In genomic region chr3:122668930-122669730, GRCh38 we compare ENCODE assay signal across 9 cellular contexts. TPM values are rescaled to one million over a fixed set of nuclear protein-coding genes. Genes with fewer than 3 reads are reported as not detected.
A peak's percentile ranks its signal among the peaks of the same experiment; 100 is the strongest.
DNase-seq lines count a peak whose midpoint lies in the region; ATAC-seq, FAIRE-seq and TF ChIP-seq lines count a peak whose summit lies in the region.
"Had no signal": no experiment of that assay in that cellular context is flagged by ENCODE, and none has a peak within 500 bp of the region (broad histone marks: within the 10 kb centered on the region; RNA-seq: fewer than 3 reads in every experiment).

No MANE protein-coding gene starts in this region.

- no peak overlapping the region for H3K4me2 ChIP-seq in IMR-90 (ENCODE audit: low read depth, low read length)
- H3K4me2 ChIP-seq in GM12878 (ENCODE audit: control insufficient read depth, insufficient read depth), result peak overlapping the region; percentile 41; the same call in 1 of the 2 replicates

- no peaks in the 10 kb centered on the region for H3K36me3 ChIP-seq in IMR-90 (ENCODE audit: control insufficient read depth, insufficient read depth, low read length)
- H3K36me3 ChIP-seq in GM12878 (ENCODE audit: control insufficient read depth in 2 of 2, insufficient read depth in 2 of 2, low read length in 1 of 2), result no peaks in the 10 kb centered on the region

- H4K8ac ChIP-seq in IMR-90 (ENCODE audit: low read depth in 2 of 2, low read length in 2 of 2), result peak overlapping the region in 1 of 2 experiments; percentile 17; a peak in 1 of 4 replicates

- no peak overlapping the region for H3K56ac ChIP-seq in IMR-90 (ENCODE audit: extremely low read depth, insufficient read depth, low read length)

- H3K27ac ChIP-seq in IMR-90 (ENCODE audit: insufficient read depth, low read length) (no peak overlapping the region), GM12878 (ENCODE audit: control insufficient read depth, insufficient read depth) (peak overlapping the region; percentile 41; the same call in 1 of the 2 replicates)

- H3K9ac ChIP-seq in IMR-90 (ENCODE audit: low read depth, low read length), result no peak overlapping the region
- H3K9ac ChIP-seq in GM12878 (ENCODE audit: control insufficient read depth, insufficient read depth, low read length), result no peak overlapping the region

- TF ChIP-seq RAD21 in IMR-90 (IDR thresholded peaks at IDR 0.05; ENCODE audit: low read length), result no peak
- TF ChIP-seq RAD21 in GM12878 (IDR thresholded peaks at IDR 0.05; ENCODE audit: insufficient read depth, low read depth, low read length), result no peak

- ATAC-seq in IMR-90 (ENCODE audit: low read depth) (peak; percentile 90), GM12878 (peak; percentile 97), Right ventricle myocardium inferior (no peak)
- ATAC-seq: T-cell had no signal

- in situ Hi-C loops in IMR-90 (cut with MboI; ENCODE audit: low sequenced_read_pairs), result no loop called here
- in situ Hi-C loops in GM12878 (cut with MboI), result no loop called here

- POLR2A ChIA-PET in IMR-90 (lab: Charles Lee; ENCODE audit: unreplicated experiment) (no interaction called here), GM12878 (lab: Charles Lee) (interaction anchor here (0.9 to 2.1 kb wide), 5 partner anchors 10 to 52 kb away, joined by 3 to 11 read pairs (median 5); partner anchors contain the start of gene PARP14)

- H3K79me2 ChIP-seq in GM12878 (ENCODE audit: control insufficient read depth, insufficient read depth, low read length), result no peaks in the 10 kb centered on the region

- no peak overlapping the region for H2AK9ac ChIP-seq in IMR-90 (replicated peaks; ENCODE audit: low read depth, low read length, poor library complexity)

- TF ChIP-seq CTCF in IMR-90 (conservative IDR thresholded peaks at IDR 0.05; ENCODE audit: low read depth, low read length), result no peak
- TF ChIP-seq CTCF in GM12878 (IDR thresholded peaks at IDR 0.05 in 2 of 3, conservative IDR thresholded peaks at IDR 0.05 in 1 of 3; ENCODE audit: control insufficient read depth in 2 of 3, extremely low read depth in 1 of 3, insufficient read depth in 1 of 3, low read depth in 3 of 3, low read length in 3 of 3), result no peak
- TF ChIP-seq CTCF in progenitor cell of endocrine pancreas (IDR thresholded peaks at IDR 0.05; ENCODE audit: unreplicated experiment), result no peak

- H3K9me1 ChIP-seq in IMR-90 (ENCODE audit: insufficient read depth, low read length), result 0 out of 2 replicates have a peak, but pooled peaks cover 4% of the 10 kb centered on the region

- no peak overlapping the region for H2BK20ac ChIP-seq in IMR-90 (ENCODE audit: low read depth, low read length)

- no peak overlapping the region for H2BK5ac ChIP-seq in IMR-90 (ENCODE audit: low read depth, low read length, poor library complexity, severe bottlenecking)

- WGBS in IMR-90 (ENCODE audit: extremely low coverage in 2 of 2, insufficient read length in 1 of 2), 2 experiments, result 95% methylated on average over 2 of the region's 8 CpGs; no CpG with 5 or more reads in 1 of the 2 experiments
- WGBS in GM12878 (ENCODE audit: insufficient coverage, insufficient replicate concordance, low lambda C conversion rate, missing lambda C conversion rate), result 77% methylated on average over 8 of the region's 8 CpGs

- H3K79me1 ChIP-seq in IMR-90 (ENCODE audit: low read depth in 1 of 2, low read length in 2 of 2), result no peaks in the 10 kb centered on the region

- intact Hi-C loops in IMR-90 (cut with micrococcal nuclease) (no loop called here), GM12878 (cut with micrococcal nuclease; ENCODE audit: unreplicated experiment) (no loop called here), Right ventricle myocardium inferior (cut with DNase I) (no loop called here)

- H3K36me3 Mint-ChIP-seq in progenitor cell of endocrine pancreas (ENCODE audit: insufficient read depth), result no peaks in the 10 kb centered on the region
- H3K36me3 Mint-ChIP-seq: T-cell had no signal

- no peaks in the 10 kb centered on the region for H3K4me1 Mint-ChIP-seq in progenitor cell of endocrine pancreas (ENCODE audit: low read depth)

- H3K4ac ChIP-seq in IMR-90 (ENCODE audit: low read depth, low read length), result 0 out of 2 replicates have a peak overlapping the region, but pooled peaks have one; percentile 18

- H2BK120ac ChIP-seq in IMR-90 (ENCODE audit: low read depth, low read length), result 0 out of 2 replicates have a peak overlapping the region, but pooled peaks have one; percentile 23

- no peak overlapping the region for H3K27ac Mint-ChIP-seq in progenitor cell of endocrine pancreas
- H3K27ac Mint-ChIP-seq: T-cell had no signal

- CTCF ChIA-PET in IMR-90 (lab: Yijun Ruan, JAX), result interaction anchor here (0.6 to 2.1 kb wide), 2 partner anchors 10 to 51 kb away, joined by 3 to 8 read pairs; no protein-coding TSS in a partner anchor
- CTCF ChIA-PET in GM12878 (lab: Yijun Ruan, JAX), result interaction anchor here (0.6 to 1.7 kb wide), 8 partner anchors 8 to 1129 kb away, joined by 3 to 11 read pairs (median 4); no protein-coding TSS in a partner anchor

- no peak for TF ChIP-seq POLR2A in IMR-90 (IDR thresholded peaks at IDR 0.05; ENCODE audit: low read depth, low read length)
- no peak for TF ChIP-seq POLR2A in GM12878 (IDR thresholded peaks at IDR 0.05; ENCODE audit: low read depth, low read length)

- no peak overlapping the region for H3K4me3 Mint-ChIP-seq in progenitor cell of endocrine pancreas (ENCODE audit: low read depth)
- H3K4me3 Mint-ChIP-seq: T-cell had no signal

- no peak overlapping the region for H2AK5ac ChIP-seq in IMR-90 (ENCODE audit: low read depth, low read length)

- no peak overlapping the region for H2BK15ac ChIP-seq in IMR-90 (ENCODE audit: low read depth, low read length)

- H4K5ac ChIP-seq in IMR-90 (ENCODE audit: low read depth, low read length), result no peak overlapping the region

- no peak for TF ChIP-seq EP300 in GM12878 (IDR thresholded peaks at IDR 0.05; ENCODE audit: borderline replicate concordance in 1 of 2, control insufficient read depth in 1 of 2, low read depth in 2 of 2, low read length in 2 of 2)

- peaks cover 2% of the 10 kb centered on the region; the same call in 1 of the 2 replicates for H3K4me1 ChIP-seq in IMR-90 (ENCODE audit: control insufficient read depth, insufficient read depth, low read length)
- H3K4me1 ChIP-seq in GM12878 (ENCODE audit: control insufficient read depth, insufficient read depth, low read length), result peaks cover 12% of the 10 kb centered on the region

- dilution Hi-C loops in IMR-90 (cut with HindIII; ENCODE audit: low sequenced_read_pairs, unreplicated experiment), result no loop called here

- H3K4me3 ChIP-seq in IMR-90 (ENCODE audit: insufficient read depth, low read depth, low read length), result no peak overlapping the region
- no peak overlapping the region for H3K4me3 ChIP-seq in GM12878

- H3K9me3 Mint-ChIP-seq in progenitor cell of endocrine pancreas (ENCODE audit: low read depth), result peaks cover 3% of the 10 kb centered on the region
- H3K9me3 Mint-ChIP-seq: T-cell had no signal

- H3K27me3 Mint-ChIP-seq in progenitor cell of endocrine pancreas, result no peaks in the 10 kb centered on the region
- H3K27me3 Mint-ChIP-seq: T-cell had no signal

- no peak overlapping the region for H3K23ac ChIP-seq in IMR-90 (ENCODE audit: low read depth, low read length)

- H3K14ac ChIP-seq in IMR-90 (replicated peaks; ENCODE audit: low read depth, low read length), result 0 out of 2 replicates have a peak overlapping the region, but pooled peaks have one; percentile 59

- RAD21 ChIA-PET in GM12878 (lab: Charles Lee; ENCODE audit: unreplicated experiment), result interaction anchor here (0.6 to 2.4 kb wide), 8 partner anchors 10 to 107 kb away, joined by 3 to 15 read pairs (median 4); no protein-coding TSS in a partner anchor

- H2AFZ ChIP-seq in IMR-90 (replicated peaks; ENCODE audit: low read length, poor library complexity) (peak overlapping the region; percentile 76), GM12878 (ENCODE audit: control insufficient read depth, low read depth, low read length) (peak overlapping the region; percentile 47)

- DNase-seq in stimulated activated naive CD4-positive, alpha-beta T cell treated with Interleukin-2 at 50 U/mL for 16 hours (lab: John Stamatoyannopoulos, UW), result peak; percentile 39
- no peak for DNase-seq in stimulated activated naive CD4-positive, alpha-beta T cell (lab: John Stamatoyannopoulos, UW)
- peak; percentile 84 for DNase-seq in IMR-90
- no peak for DNase-seq in GM12878 (ENCODE audit: low read depth, low spot score)
- DNase-seq in urothelium cell line (ENCODE audit: low spot score), result peak; percentile 70
- no peak for DNase-seq in midbrain (lab: John Stamatoyannopoulos, UW)
- no peak for DNase-seq in progenitor cell of endocrine pancreas (ENCODE audit: low spot score, unreplicated experiment)
- no peak for DNase-seq in Right ventricle myocardium inferior (ENCODE audit: missing footprints)
- DNase-seq: T-cell had no signal

- H3K18ac ChIP-seq in IMR-90 (ENCODE audit: low read depth, low read length), result no peak overlapping the region

- BruUV-seq in IMR-90 (replicated peaks; lab: Mats Ljungman, UMichigan), result no TSS peak
- no TSS peak for BruUV-seq in GM12878 (replicated peaks; lab: Mats Ljungman, UMichigan)

- H3K9me3 ChIP-seq in IMR-90 (ENCODE audit: control insufficient read depth, insufficient read depth, low read length), result no peaks in the 10 kb centered on the region
- H3K9me3 ChIP-seq in GM12878 (replicated peaks; ENCODE audit: control insufficient read depth, insufficient read depth, low read length), result no peaks in the 10 kb centered on the region; the same call in 2 of the 3 replicates

- no peak overlapping the region for H4K91ac ChIP-seq in IMR-90 (ENCODE audit: insufficient read depth, low read depth, low read length)

- peak; percentile 44 for FAIRE-seq in GM12878 (lab: Jason Lieb, UNC)
- FAIRE-seq in urothelium cell line (lab: Jason Lieb, UNC), result peak; percentile 50

- H4K20me1 ChIP-seq in IMR-90 (ENCODE audit: insufficient read depth, low read length) (no peaks in the 10 kb centered on the region), GM12878 (ENCODE audit: control insufficient read depth, insufficient read depth) (no peaks in the 10 kb centered on the region)

- H3K27me3 ChIP-seq in IMR-90 (ENCODE audit: control insufficient read depth, insufficient read depth, low read length) (no peaks in the 10 kb centered on the region), GM12878 (replicated peaks in 1 of 2; ENCODE audit: control insufficient read depth in 2 of 2, insufficient read depth in 2 of 2, low read length in 1 of 2) (no peaks in the 10 kb centered on the region)

- SMC1A ChIA-PET in GM12878 (lab: Charles Lee; ENCODE audit: uncharacterized antibody, unreplicated experiment), result interaction anchor here (0.6 to 1.9 kb wide), 14 partner anchors 9 to 285 kb away, joined by 3 to 13 read pairs (median 4); partner anchors contain the start of gene FAM162A

RNA-seq across cellular contexts. Expression of gene PARP14, which starts 11.5 kb away (rescaled TPM):
- total RNA-seq in IMR-90 (2012; rRNA removed) (23.1 and 28.6 TPM in 2 replicates), GM12878 (2014; rRNA removed) (111 and 132 TPM in 2 replicates), GM12878 (2014; rRNA removed; fragmentation: Illumina TruSeq; extraction: Trizol) (140 and 143 TPM in 2 replicates), GM12878 (2021) (87.0 and 95.5 TPM in 2 replicates), progenitor cell of endocrine pancreas (20.0 and 21.4 TPM in 2 replicates), Right ventricle myocardium inferior (12.0 TPM)
- polyA plus RNA-seq in IMR-90 (2012; rRNA removed) (6.9 and 9.3 TPM in 2 replicates), GM12878 (2011; rRNA removed) (189 and 253 TPM in 2 replicates), GM12878 (2014; fragmentation: Illumina TruSeq; extraction: Trizol) (92.0 and 115 TPM in 2 replicates), GM12878 (2014; fragmentation: Nextera tagmentation; extraction: Ambion mirVana) (10 to 100 TPM; 21.6 to 57.0 TPM), GM12878 (2014; rRNA removed) (76.3 and 93.3 TPM in 2 replicates), GM12878 (2016; fragmentation: Nextera tagmentation; extraction: Ambion mirVana) (10 to 100 TPM; 39.8 to 44.3 TPM)
- polyA plus RNA-seq in IMR-90 (2012; cell fraction: cytosol; rRNA removed), result 2.6 and 3.1 TPM in 2 replicates
- polyA plus RNA-seq in IMR-90 (2012; cell fraction: nucleus; rRNA removed; ENCODE audit: low replicate concordance), result 9.3 and 38.5 TPM in 2 replicates
- 774 and 778 TPM in 2 replicates for total RNA-seq in GM12878 (2013; cell fraction: nucleolus; rRNA removed)
- polyA plus RNA-seq in GM12878 (2011; ENCODE audit: low read depth), result 32.0 TPM
- polyA plus RNA-seq in GM12878 (2011; cell fraction: cytosol; rRNA removed), result 97.7 and 115 TPM in 2 replicates
- 202 and 212 TPM in 2 replicates for polyA plus RNA-seq in GM12878 (2011; cell fraction: nucleus; rRNA removed)
- 41.3 and 41.4 TPM in 2 replicates for polyA plus RNA-seq in GM12878 (2012)
- polyA minus RNA-seq in GM12878 (2011; rRNA and poly(A)+ RNA removed), result 213 and 234 TPM in 2 replicates
- 86.9 and 96.8 TPM in 2 replicates for polyA minus RNA-seq in GM12878 (2011; cell fraction: cytosol; rRNA and poly(A)+ RNA removed)
- 204 and 283 TPM in 2 replicates for polyA minus RNA-seq in GM12878 (2011; cell fraction: nucleus; rRNA and poly(A)+ RNA removed)

Comparison
In these comparisons a context has a peak if more than half of its experiments do, and no peak if none do; other contexts are left out.
1. DNase-seq: peak in stimulated activated naive CD4-positive, alpha-beta T cell treated with Interleukin-2 at 50 U/mL for 16 hours (single experiment), IMR-90 (single experiment) and urothelium cell line (single experiment); none in stimulated activated naive CD4-positive, alpha-beta T cell (0 of 6), GM12878 (single experiment), midbrain (single experiment), progenitor cell of endocrine pancreas (single experiment) and Right ventricle myocardium inferior (single experiment).